10 cellular contexts compared by ENCODE assay signal in the genomic region with DNA sequence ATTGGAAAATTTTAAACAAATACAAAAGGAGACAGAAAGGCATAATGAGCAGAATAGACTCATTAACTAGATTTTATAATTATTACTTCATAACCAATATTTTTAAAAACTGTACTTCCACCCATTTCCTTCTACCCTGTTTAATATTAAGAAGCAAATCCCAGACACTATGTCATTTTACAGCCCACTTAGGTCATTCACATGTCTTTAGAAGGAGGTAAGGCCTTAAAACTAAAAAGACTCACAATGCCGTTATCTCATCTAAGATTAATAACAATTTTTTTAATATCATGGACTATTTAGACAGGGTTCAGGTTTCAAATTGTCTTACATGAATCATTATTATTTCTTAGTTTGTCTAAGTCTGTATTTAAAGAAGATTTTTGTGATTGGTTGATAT.
"Had no signal": no experiment of that assay in that cellular context is flagged by ENCODE, and none has a peak within 500 bp of the region (broad histone marks: within the 10 kb centered on the region; RNA-seq: fewer than 3 reads in every experiment).

No MANE protein-coding gene starts in this region.

- FAIRE-seq: H1, H54 had no signal

- DNase-seq: GM23248, GOT3, H7, H9, HCEC 1CT, HFFc6 had no signal

- ATAC-seq: GM23338, HCT116 had no signal
